Comparison of ENCODE assay signal across 28 cellular contexts in the genomic region with DNA sequence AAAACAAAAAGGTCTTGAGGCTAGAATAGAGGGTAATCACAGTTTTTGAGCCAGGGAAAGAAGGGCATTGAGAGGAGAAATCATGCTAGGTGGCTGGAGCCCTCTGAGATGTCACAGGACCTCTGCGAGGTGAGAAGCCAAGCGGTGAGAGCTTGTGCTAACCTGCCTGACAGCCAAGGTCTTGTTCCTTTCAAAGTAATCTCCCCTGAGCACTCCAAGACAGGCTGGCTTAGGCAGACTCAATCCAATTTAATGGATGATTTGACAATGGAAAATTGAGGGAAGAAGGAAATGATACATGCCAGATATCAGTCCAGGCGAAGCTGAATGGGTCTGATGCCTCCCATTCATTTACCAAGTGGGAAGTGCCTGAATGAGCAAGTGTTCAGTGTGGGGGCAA.
"Had no signal": no experiment of that assay in that cellular context is flagged by ENCODE, and none has a peak within 500 bp of the region (broad histone marks: within the 10 kb centered on the region; RNA-seq: fewer than 3 reads in every experiment).

No MANE protein-coding gene starts in this region.

- DNase-seq: activated CD4-positive, alpha-beta memory T cell treated with anti-CD3 and anti-CD28 coated beads for 36 hours; activated CD4-positive, alpha-beta T cell treated with anti-CD3 and anti-CD28 coated beads, Interleukin-2, amount 10 ng/mL, durations not matched to agents 7 days and 5 days; activated CD4-positive, CD25-positive, alpha-beta regulatory T cell; activated CD8-positive, alpha-beta memory T cell treated with anti-CD3 and anti-CD28 coated beads for 24 hours; activated naive CD4-positive, alpha-beta T cell treated with anti-CD3 and anti-CD28 coated beads, Interleukin-2, amount 50 U/mL, for 16 hours; activated naive CD8-positive, alpha-beta T cell treated with anti-CD3 and anti-CD28 coated beads, Interleukin-2, amount 10 ng/mL, durations not matched to agents 7 days and 5 days; activated T-cell treated with anti-CD3 and anti-CD28 coated beads, Interleukin-2, amount 50 U/mL, for 48 hours; adrenal gland; anterior cingulate cortex; caudate nucleus; NCI-H1092 treated with DMSO at 0.1 percent for 48 hours; NCI-H1436; NCI-H1694 treated with DMSO at 0.1 percent for 48 hours; NCI-H2081; NCI-H2171; NCI-H226; NCI-H526; NCI-H774; NK-92 treated with Interleukin-12 subunit alpha and Interleukin-12 subunit beta, amount 100 ng/mL, for 24 hours; Peyer's patch; SHP77 treated with DMSO at 0.1 percent for 48 hours; T-helper 17 cell; T-helper 9 cell had no signal

- H3K4me3 Mint-ChIP-seq: activated CD4-positive, alpha-beta memory T cell treated with anti-CD3 and anti-CD28 coated beads for 36 hours; activated CD4-positive, alpha-beta T cell treated with anti-CD3 and anti-CD28 coated beads, Interleukin-2, amount 10 ng/mL, durations not matched to agents 7 days and 5 days; activated naive CD8-positive, alpha-beta T cell treated with anti-CD3 and anti-CD28 coated beads, Interleukin-2, amount 10 ng/mL, durations not matched to agents 7 days and 5 days; T-helper 17 cell had no signal

- H3K27ac Mint-ChIP-seq: activated CD4-positive, alpha-beta memory T cell treated with anti-CD3 and anti-CD28 coated beads for 36 hours; activated CD4-positive, alpha-beta T cell treated with anti-CD3 and anti-CD28 coated beads, Interleukin-2, amount 10 ng/mL, durations not matched to agents 7 days and 5 days; activated naive CD8-positive, alpha-beta T cell treated with anti-CD3 and anti-CD28 coated beads, Interleukin-2, amount 10 ng/mL, durations not matched to agents 7 days and 5 days; activated T-helper 2 cell treated with anti-CD3 and anti-CD28 coated beads, Interferon-gamma antibody, Interleukin-2, Interleukin-4, amounts not matched to agents 10 μg/mL and 5 μg/mL and 100 μg/mL, durations not matched to agents 14 hours and 24 hours and 36 hours; T-helper 17 cell had no signal

- H3K36me3 ChIP-seq: adrenal gland, Peyer's patch had no signal

- H3K9me3 Mint-ChIP-seq: activated CD4-positive, alpha-beta memory T cell treated with anti-CD3 and anti-CD28 coated beads for 36 hours had no signal

- FAIRE-seq: HepG2, TTC549 had no signal

- H3K9me3 ChIP-seq: adrenal gland, Peyer's patch had no signal

- H3K27me3 Mint-ChIP-seq: activated CD4-positive, alpha-beta memory T cell treated with anti-CD3 and anti-CD28 coated beads for 36 hours; activated CD4-positive, alpha-beta T cell treated with anti-CD3 and anti-CD28 coated beads, Interleukin-2, amount 10 ng/mL, durations not matched to agents 7 days and 5 days; activated naive CD8-positive, alpha-beta T cell treated with anti-CD3 and anti-CD28 coated beads, Interleukin-2, amount 10 ng/mL, durations not matched to agents 7 days and 5 days; T-helper 17 cell had no signal

- H3K27ac ChIP-seq: adrenal gland, KMS-11, Peyer's patch, RWPE1 had no signal

- H3K36me3 Mint-ChIP-seq: activated CD4-positive, alpha-beta memory T cell treated with anti-CD3 and anti-CD28 coated beads for 36 hours; activated naive CD8-positive, alpha-beta T cell treated with anti-CD3 and anti-CD28 coated beads, Interleukin-2, amount 10 ng/mL, durations not matched to agents 7 days and 5 days had no signal

- H3K4me1 Mint-ChIP-seq: activated CD4-positive, alpha-beta T cell treated with anti-CD3 and anti-CD28 coated beads, Interleukin-2, amount 10 ng/mL, durations not matched to agents 7 days and 5 days; activated naive CD8-positive, alpha-beta T cell treated with anti-CD3 and anti-CD28 coated beads, Interleukin-2, amount 10 ng/mL, durations not matched to agents 7 days and 5 days; T-helper 17 cell had no signal

- H3K9ac ChIP-seq: KMS-11 had no signal

- H3K4me3 ChIP-seq: adrenal gland, Peyer's patch had no signal

- ATAC-seq: HepG2, T-helper 17 cell had no signal

- H3K4me2 ChIP-seq: KMS-11 had no signal

- H3K4me1 ChIP-seq: adrenal gland, Peyer's patch had no signal

- H3K27me3 ChIP-seq: adrenal gland, Peyer's patch had no signal
